Comparison of ENCODE assay signal across 9 cellular contexts in the genomic region with DNA sequence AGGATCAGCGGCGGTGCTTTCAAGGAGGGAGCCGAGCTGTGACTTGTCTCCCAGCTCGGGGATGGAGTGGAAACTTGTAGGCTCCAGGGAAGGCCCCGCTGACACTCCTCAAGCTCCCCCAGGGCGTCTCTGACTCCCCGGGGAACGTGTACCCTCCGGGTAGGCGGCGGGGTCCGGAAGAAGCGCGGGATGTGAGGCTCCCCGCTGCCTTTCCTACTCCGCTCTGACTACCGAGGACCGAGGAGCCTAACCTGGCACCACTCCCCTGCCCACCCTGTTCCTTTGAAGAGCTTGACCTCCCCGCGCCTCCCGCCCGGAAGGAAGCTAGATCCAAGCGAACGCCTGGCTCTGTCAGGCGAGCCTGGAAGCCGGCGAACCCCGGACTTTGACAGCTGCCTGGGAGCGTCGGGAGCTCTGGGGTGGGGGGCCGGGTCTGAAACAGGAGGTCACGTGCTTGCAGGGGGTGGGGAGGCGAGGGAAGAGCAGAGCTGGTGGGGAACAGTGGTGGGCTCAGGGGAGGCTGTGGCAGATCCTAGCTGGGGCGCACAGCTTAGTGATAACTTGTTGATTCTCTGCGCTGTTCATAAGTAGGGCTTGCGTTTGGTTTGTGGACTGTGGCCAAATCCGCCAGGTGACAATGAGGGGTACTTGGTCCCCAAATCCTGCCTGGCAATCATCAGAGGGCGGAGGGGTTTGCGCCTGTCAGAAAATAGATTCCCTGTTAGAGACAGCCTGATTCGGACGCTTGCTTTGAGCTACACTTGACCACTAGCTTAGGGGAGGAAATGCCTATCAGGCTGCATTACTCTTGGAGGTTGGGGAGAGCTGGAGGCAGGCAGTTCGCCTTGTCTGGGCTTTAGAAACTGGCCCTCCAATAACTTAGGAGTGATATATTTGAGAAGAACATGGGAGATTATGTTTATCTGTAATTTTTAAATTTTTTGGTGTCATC. TPM values are rescaled to one million over a fixed set of nuclear protein-coding genes. Genes with fewer than 3 reads are reported as not detected.
DNase-seq lines count a peak whose midpoint lies in the region; ATAC-seq and TF ChIP-seq lines count a peak whose summit lies in the region.
"Had no signal": no experiment of that assay in that cellular context is flagged by ENCODE, and none has a peak within 500 bp of the region (broad histone marks: within the 10 kb centered on the region; RNA-seq: fewer than 3 reads in every experiment).

No MANE protein-coding gene starts in this region.

- H2AFZ ChIP-seq in PC-3 (ENCODE audit: low read length) = no peak overlapping the region

- CTCF ChIA-PET in PC-3 (lab: Charles Lee) = no interaction called here

- H3K4me1 ChIP-seq in ovary (ENCODE audit: insufficient read depth) (peaks cover 1% of the 10 kb centered on the region), PC-3 (ENCODE audit: insufficient read depth, low read length) (no peaks in the 10 kb centered on the region)

- DNase-seq in DMS53 treated with DMSO at 0.1 percent for 48 hours (lab: John Stamatoyannopoulos, UW; ENCODE audit: unreplicated experiment) (peak; percentile 22), NCI-H1092 treated with DMSO at 0.1 percent for 48 hours (lab: John Stamatoyannopoulos, UW) (peak; percentile 38), fibroblast of villous mesenchyme (ENCODE audit: low read depth) (peak; percentile 11), ovary (peak; percentile 70 to 79 (median 73)), SIG-M5 (lab: John Stamatoyannopoulos, UW) (no peak), PC-3 (no peak)

- H3K27ac ChIP-seq in ovary (peak overlapping the region; percentile 43 to 88), PC-3 (ENCODE audit: low read length) (no peak overlapping the region)

- no peak for TF ChIP-seq POLR2A in ovary (IDR thresholded peaks at IDR 0.05)

- H4K20me1 ChIP-seq in PC-3 (ENCODE audit: low read length) = no peaks in the 10 kb centered on the region

- H3K9ac ChIP-seq in PC-3 (ENCODE audit: low read length) = no peak overlapping the region

- H3K9me3 ChIP-seq in ovary (no peaks in the 10 kb centered on the region), PC-3 (ENCODE audit: low read length) (no peaks in the 10 kb centered on the region)

- H3K27me3 ChIP-seq in ovary = no peaks in the 10 kb centered on the region
- peaks cover 33% of the 10 kb centered on the region for H3K27me3 ChIP-seq in PC-3 (ENCODE audit: low read length)

- H3K4me3 ChIP-seq in fibroblast of villous mesenchyme (ENCODE audit: low read depth, low read length) (no peak overlapping the region), ovary (peak overlapping the region; percentile 67), PC-3 (ENCODE audit: low read length) (no peak overlapping the region)

- no peak overlapping the region for H3K4me2 ChIP-seq in PC-3 (ENCODE audit: low read length)

- BruUV-seq in PC-3 (replicated peaks; lab: Mats Ljungman, UMichigan) = no TSS peak

- WGBS in ovary, 3 donors = 1% methylated on average over 40 to 42 of the region's 42 CpGs

- H3K9me2 ChIP-seq in PC-3 (replicated peaks; ENCODE audit: low read length) = no peaks in the 10 kb centered on the region

- no peaks in the 10 kb centered on the region for H3F3A ChIP-seq in PC-3 (ENCODE audit: low read length, unreplicated experiment)

- no peaks in the 10 kb centered on the region for H3K79me2 ChIP-seq in PC-3 (ENCODE audit: low read length)

- ATAC-seq in HG03460 (IDR thresholded peaks at IDR 0.05; ENCODE audit: unreplicated experiment) (no peak), HG03521 (IDR thresholded peaks at IDR 0.05; ENCODE audit: unreplicated experiment) (no peak), PC-3 (no peak)
- ATAC-seq: HCT116 had no signal

- POLR2A ChIA-PET in PC-3 (lab: Charles Lee; ENCODE audit: unreplicated experiment) = no interaction called here

- TF ChIP-seq EP300 in ovary (IDR thresholded peaks at IDR 0.05) = no peak

- intact Hi-C loops in ovary (cut with DNase I) = loop anchor here (2.0 to 10.0 kb wide), 5 partner anchors 57 to 926 kb away; no protein-coding TSS in a partner anchor
- intact Hi-C loops in PC-3 (cut with micrococcal nuclease) = no loop called here

- no peaks in the 10 kb centered on the region for H3K36me3 ChIP-seq in ovary
- H3K36me3 ChIP-seq in PC-3 (ENCODE audit: low read depth, low read length) = no peaks in the 10 kb centered on the region

- TF ChIP-seq CTCF in fibroblast of villous mesenchyme (IDR thresholded peaks at IDR 0.05; ENCODE audit: insufficient read depth, low read depth, low read length) = no peak
- TF ChIP-seq CTCF in ovary (IDR thresholded peaks at IDR 0.05) = no peak
- no peak for TF ChIP-seq CTCF in PC-3 (conservative IDR thresholded peaks at IDR 0.05; ENCODE audit: low read depth, low read length)

RNA-seq across cellular contexts. Expression of gene CLSTN2, which starts 1.2 kb away (rescaled TPM):
- total RNA-seq in fibroblast of villous mesenchyme (5.8 and 7.3 TPM in 2 replicates), ovary (100 to 1,000 TPM; 103 to 263 (median 180) TPM), PC-3 (2014; rRNA removed) (not detected in 2 replicates)
- polyA plus RNA-seq in ovary = 10 to 100 TPM; 28.9 to 74.6 TPM

Comparison
In these comparisons a context has a peak if more than half of its experiments do, and no peak if none do; other contexts are left out.
1. DNase-seq: peak in DMS53 treated with DMSO at 0.1 percent for 48 hours (single experiment), NCI-H1092 treated with DMSO at 0.1 percent for 48 hours (single experiment), fibroblast of villous mesenchyme (single experiment) and ovary (5 of 5); none in SIG-M5 (single experiment) and PC-3 (single experiment).
2. RNA of gene CLSTN2, which starts 1.2 kb away (total RNA-seq): 103 to 263 TPM in ovary; 5.8 to 7.3 TPM in fibroblast of villous mesenchyme and not detected in PC-3; every median in the first group is over 10 times any median in the second.